In genomic region chr12:132547207-132547740, GRCh38 we compare ENCODE assay signal across 22 cellular contexts. TPM values are rescaled to one million over a fixed set of nuclear protein-coding genes. Genes with fewer than 3 reads are reported as not detected.
DNase-seq lines count a peak whose midpoint lies in the region; ATAC-seq, FAIRE-seq and TF ChIP-seq lines count a peak whose summit lies in the region.
"Had no signal": no experiment of that assay in that cellular context is flagged by ENCODE, and none has a peak within 500 bp of the region (broad histone marks: within the 10 kb centered on the region; RNA-seq: fewer than 3 reads in every experiment).

No MANE protein-coding gene starts in this region.

- H3K27ac ChIP-seq in BLaER1: peak overlapping the region; percentile 46
- no peak overlapping the region for H3K27ac ChIP-seq in K562 (ENCODE audit: extremely low read depth, low read depth, low read length)
- no peak overlapping the region for H3K27ac ChIP-seq in lower lobe of right lung
- H3K27ac ChIP-seq in osteoblast (ENCODE audit: low read depth, low read length): no peak overlapping the region
- H3K27ac ChIP-seq: A549, C4-2B had no signal

- FAIRE-seq in K562 (lab: Jason Lieb, UNC): no peak
- FAIRE-seq: A549, G401.6, GM12891, GM18507 had no signal

- peak overlapping the region; percentile 77 for H3K4me2 ChIP-seq in BLaER1
- no peak overlapping the region for H3K4me2 ChIP-seq in K562 (ENCODE audit: insufficient read depth, low read length)
- H3K4me2 ChIP-seq in osteoblast (ENCODE audit: insufficient read depth, low read length): no peak overlapping the region
- H3K4me2 ChIP-seq: A549, GM23338 had no signal

- no TSS peak for BruUV-seq in K562 (replicated peaks; lab: Mats Ljungman, UMichigan)

- DNase-seq in H7 (peak; percentile 57), K562 (ENCODE audit: extremely low read depth in 1 of 4, low spot score in 3 of 4) (no peak), NCI-H226 (no peak), lower lobe of right lung (no peak), osteoblast (ENCODE audit: insufficient read length, low spot score, missing footprints) (no peak)
- DNase-seq: 8988T; ACHN; AML-193; BE2C; Caco-2; CD4-positive, CD25-positive, alpha-beta regulatory T cell; CD8-positive, alpha-beta T cell; DMS153; DND-41; HCEC 1CT had no signal

- ATAC-seq in K562: no peak
- ATAC-seq in lower lobe of right lung: no peak
- ATAC-seq: A549; CD8-positive, alpha-beta T cell; GM23338 had no signal

- POLR2A ChIA-PET in K562 (lab: Yijun Ruan, JAX): no interaction called here

- H3K79me2 ChIP-seq in K562 (ENCODE audit: control insufficient read depth, insufficient read depth, low read length) (no peaks in the 10 kb centered on the region), osteoblast (ENCODE audit: insufficient read depth, low read length) (no peaks in the 10 kb centered on the region)

- H3K36me3 ChIP-seq in BLaER1 (peaks cover 29% of the 10 kb centered on the region), H7 (replicated peaks; ENCODE audit: control insufficient read depth, insufficient read depth, low read length) (no peaks in the 10 kb centered on the region), K562 (ENCODE audit: control insufficient read depth, insufficient read depth, low read length) (no peaks in the 10 kb centered on the region), lower lobe of right lung (peaks cover 24% of the 10 kb centered on the region), osteoblast (ENCODE audit: insufficient read depth, low read length) (no peaks in the 10 kb centered on the region)
- H3K36me3 ChIP-seq: BE2C had no signal

- H3K27me3 ChIP-seq in BLaER1: no peaks in the 10 kb centered on the region
- peaks cover 23% of the 10 kb centered on the region for H3K27me3 ChIP-seq in H7 (ENCODE audit: control insufficient read depth, insufficient read depth, low read length)
- no peaks in the 10 kb centered on the region; a peak in 1 of 5 replicates for H3K27me3 ChIP-seq in K562 (ENCODE audit: control insufficient read depth in 2 of 2, insufficient read depth in 2 of 2, low read length in 2 of 2)
- no peaks in the 10 kb centered on the region for H3K27me3 ChIP-seq in lower lobe of right lung (ENCODE audit: low read depth)
- H3K27me3 ChIP-seq in osteoblast (ENCODE audit: insufficient read depth, low read length): no peaks in the 10 kb centered on the region
- H3K27me3 ChIP-seq: BE2C had no signal

- H2AFZ ChIP-seq in K562 (ENCODE audit: low read depth, low read length) (no peak overlapping the region), osteoblast (ENCODE audit: low read length) (no peak overlapping the region)
- H2AFZ ChIP-seq: GM23338 had no signal

- intact Hi-C loops in K562 (cut with micrococcal nuclease) (no loop called here), lower lobe of right lung (cut with DNase I) (no loop called here)

- WGBS in K562 (ENCODE audit: insufficient coverage, low coverage, missing lambda C conversion rate): 54% methylated on average over 10 of the region's 20 CpGs

- TF ChIP-seq RAD21 in K562 (CRISPR knock-in tag; conservative IDR thresholded peaks at IDR 0.05 in 1 of 2, IDR thresholded peaks at IDR 0.05 in 1 of 2): no peak

- in situ Hi-C loops in K562 (cut with MboI): no loop called here

- no peak for TF ChIP-seq POLR2A in K562 (conservative IDR thresholded peaks at IDR 0.05)

- H4K20me1 ChIP-seq in BLaER1 (peaks cover 57% of the 10 kb centered on the region), K562 (replicated peaks; ENCODE audit: control insufficient read depth, insufficient read depth, low read length) (peaks cover 21% of the 10 kb centered on the region), osteoblast (ENCODE audit: insufficient read depth, low read length) (no peaks in the 10 kb centered on the region)

- H3K4me1 ChIP-seq in BLaER1 (peaks cover 94% of the 10 kb centered on the region), K562 (replicated peaks in 1 of 2; ENCODE audit: control insufficient read depth in 2 of 2, insufficient read depth in 2 of 2, low read length in 2 of 2) (peaks cover 0 to 61% of the 10 kb centered on the region in 2 experiments; a peak in 2 of 5 replicates), lower lobe of right lung (no peaks in the 10 kb centered on the region), osteoblast (ENCODE audit: insufficient read depth, low read length) (no peaks in the 10 kb centered on the region)
- H3K4me1 ChIP-seq: A549, BE2C, Caco-2 had no signal

- TF ChIP-seq EP300 in K562 (IDR thresholded peaks at IDR 0.05; ENCODE audit: low read length): no peak

- CTCF ChIA-PET in K562 (lab: Yijun Ruan, JAX; ENCODE audit: low intra/inter-chr PET ratio): no interaction called here

- TF ChIP-seq CTCF in K562 (IDR thresholded peaks at IDR 0.05 in 2 of 3, conservative IDR thresholded peaks at IDR 0.05 in 1 of 3; ENCODE audit: insufficient read depth in 2 of 3, low read depth in 1 of 3, low read length in 3 of 3): no peak
- no peak for TF ChIP-seq CTCF in lower lobe of right lung (IDR thresholded peaks at IDR 0.05)
- TF ChIP-seq CTCF in osteoblast (IDR thresholded peaks at IDR 0.05; ENCODE audit: extremely low read depth, low read depth, low read length): no peak

- H3K9ac ChIP-seq in BLaER1 (no peak overlapping the region; the same call in 1 of the 2 replicates), K562 (ENCODE audit: insufficient read depth in 1 of 2, low read depth in 2 of 2, low read length in 2 of 2) (no peak overlapping the region)

- H3K9me3 ChIP-seq in BLaER1 (no peaks in the 10 kb centered on the region), K562 (replicated peaks; ENCODE audit: control insufficient read depth, insufficient read depth, low read depth, low read length) (no peaks in the 10 kb centered on the region), lower lobe of right lung (no peaks in the 10 kb centered on the region), osteoblast (ENCODE audit: low read depth, low read length) (no peaks in the 10 kb centered on the region)
- H3K9me3 ChIP-seq: A549, BE2C, Caco-2 had no signal

- H3K4me3 ChIP-seq in BLaER1 (no peak overlapping the region), H7 (ENCODE audit: insufficient read depth, low read depth, low read length) (no peak overlapping the region), K562 (no peak overlapping the region), lower lobe of right lung (no peak overlapping the region), osteoblast (ENCODE audit: insufficient read depth, low read length) (no peak overlapping the region)
- H3K4me3 ChIP-seq: A549, GM23338 had no signal

- no peaks in the 10 kb centered on the region for H3K9me1 ChIP-seq in K562 (ENCODE audit: control insufficient read depth, insufficient read depth, low read length)

TF ChIP-seq in K562, 482 proteins besides CTCF, POLR2A, EP300 and RAD21 (continues in another document):
- TF ChIP-seq, protein P1, sequence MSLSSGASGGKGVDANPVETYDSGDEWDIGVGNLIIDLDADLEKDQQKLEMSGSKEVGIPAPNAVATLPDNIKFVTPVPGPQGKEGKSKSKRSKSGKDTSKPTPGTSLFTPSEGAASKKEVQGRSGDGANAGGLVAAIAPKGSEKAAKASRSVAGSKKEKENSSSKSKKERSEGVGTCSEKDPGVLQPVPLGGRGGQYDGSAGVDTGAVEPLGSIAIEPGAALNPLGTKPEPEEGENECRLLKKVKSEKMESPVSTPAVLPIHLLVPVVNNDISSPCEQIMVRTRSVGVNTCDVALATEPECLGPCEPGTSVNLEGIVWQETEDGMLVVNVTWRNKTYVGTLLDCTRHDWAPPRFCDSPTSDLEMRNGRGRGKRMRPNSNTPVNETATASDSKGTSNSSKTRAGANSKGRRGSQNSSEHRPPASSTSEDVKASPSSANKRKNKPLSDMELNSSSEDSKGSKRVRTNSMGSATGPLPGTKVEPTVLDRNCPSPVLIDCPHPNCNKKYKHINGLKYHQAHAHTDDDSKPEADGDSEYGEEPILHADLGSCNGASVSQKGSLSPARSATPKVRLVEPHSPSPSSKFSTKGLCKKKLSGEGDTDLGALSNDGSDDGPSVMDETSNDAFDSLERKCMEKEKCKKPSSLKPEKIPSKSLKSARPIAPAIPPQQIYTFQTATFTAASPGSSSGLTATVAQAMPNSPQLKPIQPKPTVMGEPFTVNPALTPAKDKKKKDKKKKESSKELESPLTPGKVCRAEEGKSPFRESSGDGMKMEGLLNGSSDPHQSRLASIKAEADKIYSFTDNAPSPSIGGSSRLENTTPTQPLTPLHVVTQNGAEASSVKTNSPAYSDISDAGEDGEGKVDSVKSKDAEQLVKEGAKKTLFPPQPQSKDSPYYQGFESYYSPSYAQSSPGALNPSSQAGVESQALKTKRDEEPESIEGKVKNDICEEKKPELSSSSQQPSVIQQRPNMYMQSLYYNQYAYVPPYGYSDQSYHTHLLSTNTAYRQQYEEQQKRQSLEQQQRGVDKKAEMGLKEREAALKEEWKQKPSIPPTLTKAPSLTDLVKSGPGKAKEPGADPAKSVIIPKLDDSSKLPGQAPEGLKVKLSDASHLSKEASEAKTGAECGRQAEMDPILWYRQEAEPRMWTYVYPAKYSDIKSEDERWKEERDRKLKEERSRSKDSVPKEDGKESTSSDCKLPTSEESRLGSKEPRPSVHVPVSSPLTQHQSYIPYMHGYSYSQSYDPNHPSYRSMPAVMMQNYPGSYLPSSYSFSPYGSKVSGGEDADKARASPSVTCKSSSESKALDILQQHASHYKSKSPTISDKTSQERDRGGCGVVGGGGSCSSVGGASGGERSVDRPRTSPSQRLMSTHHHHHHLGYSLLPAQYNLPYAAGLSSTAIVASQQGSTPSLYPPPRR (CRISPR knock-in tag; IDR thresholded peaks at IDR 0.05; ENCODE audit: borderline replicate concordance): no peak

RNA-seq across cellular contexts. Expression of gene FBRSL1, which starts 57.3 kb away (rescaled TPM):
- 17.5 and 26.6 TPM in 2 replicates for total RNA-seq in H7 (2014; rRNA removed; shearing (Covaris generic))
- total RNA-seq in K562 (2011; cell fraction: chromatin; rRNA removed; ENCODE audit: low replicate concordance): 25.5 and 41.9 TPM in 2 replicates
- 25.0 and 40.7 TPM in 2 replicates for total RNA-seq in K562 (2011; cell fraction: nucleolus; rRNA removed)
- 23.3 and 28.3 TPM in 2 replicates for total RNA-seq in K562 (2011; cell fraction: nucleoplasm; rRNA removed)
- total RNA-seq in K562 (2014; rRNA removed): 21.7 and 24.6 TPM in 2 replicates
- 1.1 and 1.3 TPM in 2 replicates for total RNA-seq in K562 (2014; rRNA removed; fragmentation: Illumina TruSeq; extraction: Trizol)
- 7.3 and 12.9 TPM in 2 replicates for total RNA-seq in K562 (2015; rRNA removed; fragmentation: Illumina TruSeq; extraction: Trizol)
- 112 and 129 TPM in 2 replicates for total RNA-seq in K562 (2021)
- polyA plus RNA-seq in K562 (2011; rRNA removed): 1.9 and 4.3 TPM in 2 replicates
- 3.7 and 13.3 TPM in 2 replicates for polyA plus RNA-seq in K562 (2011; cell fraction: cytosol; rRNA removed)
- 16.7 and 51.7 TPM in 2 replicates for polyA plus RNA-seq in K562 (2011; cell fraction: nucleus; rRNA removed)
- 41.9 and 54.8 TPM in 2 replicates for polyA plus RNA-seq in K562 (2012)
- 29.3 and 35.8 TPM in 2 replicates for polyA plus RNA-seq in K562 (2014; fragmentation: Illumina TruSeq; extraction: Trizol)
- polyA plus RNA-seq in K562 (2014; fragmentation: Nextera tagmentation; extraction: Ambion mirVana): under 1 TPM; 0.24 to 0.29 TPM
- polyA plus RNA-seq in K562 (2014; rRNA removed): 27.4 and 32.3 TPM in 2 replicates
- 0.81 and 1.8 TPM in 2 replicates for polyA minus RNA-seq in K562 (2011; rRNA and poly(A)+ RNA removed)
- 21.0 and 29.9 TPM in 2 replicates for polyA minus RNA-seq in K562 (2011; cell fraction: cytosol; rRNA and poly(A)+ RNA removed)
- polyA minus RNA-seq in K562 (2011; cell fraction: nucleus; rRNA and poly(A)+ RNA removed): 9.0 and 9.3 TPM in 2 replicates
- 47.6 TPM for total RNA-seq in lower lobe of right lung
- total RNA-seq in osteoblast: 2.7 and 12.3 TPM in 2 replicates
